Comparison of ENCODE assay signal across 20 cellular contexts in genomic region chr11:19772480-19772879, GRCh38. TPM values are rescaled to one million over a fixed set of nuclear protein-coding genes. Genes with fewer than 3 reads are reported as not detected.
DNase-seq lines count a peak whose midpoint lies in the region; ATAC-seq and TF ChIP-seq lines count a peak whose summit lies in the region.
"Had no signal": no experiment of that assay in that cellular context is flagged by ENCODE, and none has a peak within 500 bp of the region (broad histone marks: within the 10 kb centered on the region; RNA-seq: fewer than 3 reads in every experiment).

No MANE protein-coding gene starts in this region.

- H3K4me2 ChIP-seq in GM23338 = peak overlapping the region; percentile 63
- no peak overlapping the region for H3K4me2 ChIP-seq in mesendoderm (ENCODE audit: low read length)
- H3K4me2 ChIP-seq: BLaER1 had no signal

- H3K79me2 ChIP-seq in GM23338 (replicated peaks; ENCODE audit: insufficient read depth) (peaks cover 2% of the 10 kb centered on the region), mesendoderm (ENCODE audit: control insufficient read depth, insufficient read depth, low read length) (no peaks in the 10 kb centered on the region)

- ATAC-seq in GM23338 (peak; percentile 80), WTC11 (peak; percentile 81)
- ATAC-seq in CD4-positive, alpha-beta T cell (ENCODE audit: poor library complexity) = no peak
- ATAC-seq: HepG2, PC-3, SK-N-SH treated with all-trans-retinoic acid at 6 μM for 48 hours had no signal

- POLR2A ChIA-PET in WTC11 (lab: Charles Lee) = interaction anchor here (1.1 kb wide), 1 partner anchor 45 kb away, joined by 4 read pairs; no protein-coding TSS in a partner anchor
- POLR2A ChIA-PET in CD4-positive, alpha-beta T cell (lab: Charles Lee) = no interaction called here

- H3K79me1 ChIP-seq in mesendoderm (ENCODE audit: low read length) = no peaks in the 10 kb centered on the region

- peak overlapping the region; percentile 87 for H3K27ac ChIP-seq in GM23338 (ENCODE audit: low read depth)
- H3K27ac ChIP-seq in mesendoderm (ENCODE audit: low read depth, low read length) = no peak overlapping the region
- H3K27ac ChIP-seq in CD4-positive, alpha-beta T cell (ENCODE audit: low read depth, low read length) = no peak overlapping the region
- H3K27ac ChIP-seq: BLaER1 had no signal

- peak overlapping the region; percentile 34 for H3K4me3 Mint-ChIP-seq in GM23338
- peak overlapping the region; percentile 7; the same call in 1 of the 2 replicates for H3K4me3 Mint-ChIP-seq in WTC11
- H3K4me3 Mint-ChIP-seq in CD4-positive, alpha-beta T cell = no peak overlapping the region
- no peak overlapping the region for H3K4me3 Mint-ChIP-seq in glutamatergic neuron (ENCODE audit: unreplicated experiment)
- H3K4me3 Mint-ChIP-seq: CD8-positive, alpha-beta memory T cell had no signal

- H2BK120ac ChIP-seq in mesendoderm (ENCODE audit: low read depth, low read length) = no peak overlapping the region

- no peak overlapping the region for H3K18ac ChIP-seq in mesendoderm (ENCODE audit: low read length)

- H3K4me3 ChIP-seq in GM23338 (peak overlapping the region; percentile 24; the same call in 1 of the 2 replicates), mesendoderm (ENCODE audit: low read length) (no peak overlapping the region)
- H3K4me3 ChIP-seq: BLaER1 had no signal

- TF ChIP-seq CTCF in GM23338 (conservative IDR thresholded peaks at IDR 0.05; ENCODE audit: low read depth in 2 of 2) (no peak), WTC11 (IDR thresholded peaks at IDR 0.05) (no peak), glutamatergic neuron (IDR thresholded peaks at IDR 0.05; ENCODE audit: partially characterized antibody, unreplicated experiment) (no peak)
- TF ChIP-seq CTCF in CD4-positive, alpha-beta T cell (IDR thresholded peaks at IDR 0.05) = no peak

- no peak overlapping the region for H3K23ac ChIP-seq in mesendoderm (ENCODE audit: low read length)

- intact Hi-C loops in CD4-positive, alpha-beta T cell (cut with DNase I, micrococcal nuclease) = no loop called here
- intact Hi-C loops in cardiac septum (cut with DNase I) = no loop called here

- H3K36me3 ChIP-seq in GM23338 (ENCODE audit: insufficient read depth) (no peaks in the 10 kb centered on the region), mesendoderm (ENCODE audit: control insufficient read depth, insufficient read depth, low read length) (no peaks in the 10 kb centered on the region)
- H3K36me3 ChIP-seq: BLaER1 had no signal

- H3K56ac ChIP-seq in mesendoderm (ENCODE audit: low read length) = no peak overlapping the region

- H4K5ac ChIP-seq in mesendoderm (ENCODE audit: low read length) = no peak overlapping the region

- H3K4me1 Mint-ChIP-seq in GM23338 = peaks cover 60% of the 10 kb centered on the region
- peaks cover 58% of the 10 kb centered on the region for H3K4me1 Mint-ChIP-seq in WTC11
- no peaks in the 10 kb centered on the region for H3K4me1 Mint-ChIP-seq in CD4-positive, alpha-beta T cell (ENCODE audit: low read depth)
- H3K4me1 Mint-ChIP-seq in glutamatergic neuron (ENCODE audit: low read depth, unreplicated experiment) = peaks cover 10% of the 10 kb centered on the region

- H3F3A ChIP-seq in GM23338 (replicated peaks; ENCODE audit: low read depth) = peaks cover 3% of the 10 kb centered on the region; the same call in 1 of the 2 replicates

- no peaks in the 10 kb centered on the region for H3K9me3 ChIP-seq in CD4-positive, alpha-beta T cell (ENCODE audit: control insufficient read depth, low read length)

- H3K27ac Mint-ChIP-seq in GM23338 (peak overlapping the region; percentile 87), WTC11 (peak overlapping the region; percentile 73), glutamatergic neuron (ENCODE audit: unreplicated experiment) (no peak overlapping the region)
- no peak overlapping the region for H3K27ac Mint-ChIP-seq in CD4-positive, alpha-beta T cell
- H3K27ac Mint-ChIP-seq: CD8-positive, alpha-beta memory T cell had no signal

- H3K4me1 ChIP-seq in GM23338 (ENCODE audit: insufficient read depth) (peaks cover 46% of the 10 kb centered on the region), mesendoderm (ENCODE audit: control insufficient read depth, low read depth, low read length) (peaks cover 9% of the 10 kb centered on the region)

- DNase-seq in GM23338 (ENCODE audit: low spot score) = peak; percentile 93
- DNase-seq in WTC11 (ENCODE audit: low spot score) = peak; percentile 65
- peak; percentile 94 for DNase-seq in iPS DF 4.7 (ENCODE audit: extremely low read depth, low spot score)
- peak; percentile 66 for DNase-seq in mesendoderm
- DNase-seq in CD4-positive, alpha-beta T cell = no peak
- no peak for DNase-seq in glutamatergic neuron
- no peak for DNase-seq in cardiac septum (ENCODE audit: low spot score)
- DNase-seq in activated CD4-positive, alpha-beta T cell treated with anti-CD3 and anti-CD28 coated beads, Interleukin-2, amount 50 U/mL, for 48 hours = no peak
- DNase-seq: CD8-positive, alpha-beta memory T cell; DMS79; KBM-7; NCI-H1105 treated with DMSO at 0.1 percent for 48 hours; NCI-H1694; NCI-H510A treated with DMSO at 0.1 percent for 48 hours; PC-3; RPMI8226; SIG-M5 had no signal

- H3K4ac ChIP-seq in mesendoderm (ENCODE audit: low read depth, low read length) = no peak overlapping the region

- no CpG with 5 or more reads among the region's 4 CpGs for WGBS in mesendoderm (ENCODE audit: extremely low coverage, insufficient coverage, low lambda C conversion rate)

- H3K9me2 ChIP-seq in GM23338 (ENCODE audit: insufficient read depth) = peaks cover 17% of the 10 kb centered on the region

- CTCF ChIA-PET in WTC11 (lab: Charles Lee) = interaction anchor here (1.0 to 1.4 kb wide), 6 partner anchors 9 to 215 kb away, joined by 3 to 4 read pairs (median 4); no protein-coding TSS in a partner anchor
- CTCF ChIA-PET in CD4-positive, alpha-beta T cell (lab: Charles Lee) = no interaction called here

- no peak overlapping the region for H2AFZ ChIP-seq in GM23338

- H3K27me3 ChIP-seq in GM23338 (ENCODE audit: insufficient read depth) = no peaks in the 10 kb centered on the region
- H3K27me3 ChIP-seq in mesendoderm (ENCODE audit: insufficient read depth, low read length, poor library complexity) = no peaks in the 10 kb centered on the region
- peaks cover 23% of the 10 kb centered on the region for H3K27me3 ChIP-seq in CD4-positive, alpha-beta T cell (ENCODE audit: control insufficient read depth, insufficient read depth, low read length)

- H2AK5ac ChIP-seq in mesendoderm (ENCODE audit: low read length) = no peak overlapping the region

- H4K20me1 ChIP-seq in GM23338 (replicated peaks; ENCODE audit: insufficient read depth) = no peaks in the 10 kb centered on the region

- no peak overlapping the region for H4K8ac ChIP-seq in mesendoderm (ENCODE audit: low read depth, low read length)

- peaks cover 4% of the 10 kb centered on the region; the same call in 2 of the 3 replicates for H3K36me3 Mint-ChIP-seq in GM23338 (ENCODE audit: low read depth)
- H3K36me3 Mint-ChIP-seq in WTC11 = peaks cover 4% of the 10 kb centered on the region; the same call in 1 of the 2 replicates
- no peaks in the 10 kb centered on the region for H3K36me3 Mint-ChIP-seq in CD4-positive, alpha-beta T cell (ENCODE audit: low read depth)
- H3K36me3 Mint-ChIP-seq in glutamatergic neuron (ENCODE audit: unreplicated experiment) = no peaks in the 10 kb centered on the region
- H3K36me3 Mint-ChIP-seq: CD8-positive, alpha-beta memory T cell had no signal

- H3K27me3 Mint-ChIP-seq in GM23338 (ENCODE audit: insufficient read depth, low read depth, poor library complexity) (peaks cover 27% of the 10 kb centered on the region), WTC11 (ENCODE audit: low read depth) (peaks cover 21% of the 10 kb centered on the region), glutamatergic neuron (ENCODE audit: unreplicated experiment) (peaks cover 26% of the 10 kb centered on the region)
- peaks cover 54% of the 10 kb centered on the region for H3K27me3 Mint-ChIP-seq in CD4-positive, alpha-beta T cell

- no peak overlapping the region for H2BK15ac ChIP-seq in mesendoderm (replicated peaks; ENCODE audit: low read depth)

- no peak overlapping the region for H2BK5ac ChIP-seq in mesendoderm (ENCODE audit: low read length)

- H3K9me3 Mint-ChIP-seq in GM23338 = no peaks in the 10 kb centered on the region
- H3K9me3 Mint-ChIP-seq in WTC11 = peaks cover 5% of the 10 kb centered on the region
- H3K9me3 Mint-ChIP-seq in CD4-positive, alpha-beta T cell = no peaks in the 10 kb centered on the region
- H3K9me3 Mint-ChIP-seq in glutamatergic neuron (ENCODE audit: unreplicated experiment) = peaks cover 13% of the 10 kb centered on the region

- no peak overlapping the region for H3K9ac ChIP-seq in mesendoderm (ENCODE audit: low read length)
- H3K9ac ChIP-seq: BLaER1 had no signal

TF ChIP-seq in GM23338, 12 proteins besides CTCF, POLR2A, EP300 and RAD21 (continues in another document):
- TF ChIP-seq ETS1 (IDR thresholded peaks at IDR 0.05) (no peak), POLR2AphosphoS5 (IDR thresholded peaks at IDR 0.05; ENCODE audit: low read depth) (peak; percentile 33; the same call in 1 of the 2 replicates)

TF ChIP-seq in WTC11, 78 proteins besides CTCF, POLR2A, EP300 and RAD21 (continues in another document):
- TF ChIP-seq ZNF396 (CRISPR knock-in tag; IDR thresholded peaks at IDR 0.05; ENCODE audit: borderline replicate concordance) = no peak
- no peak; the same call in 1 of the 2 replicates for TF ChIP-seq FOXP4 (CRISPR knock-in tag; IDR thresholded peaks at IDR 0.05)
- TF ChIP-seq SMAD4 (CRISPR knock-in tag; IDR thresholded peaks at IDR 0.05) = no peak
- TF ChIP-seq NR2C2 (CRISPR knock-in tag; IDR thresholded peaks at IDR 0.05) = no peak
- TF ChIP-seq IRF2 (CRISPR knock-in tag; IDR thresholded peaks at IDR 0.05; ENCODE audit: borderline replicate concordance, low read depth) = no peak

RNA-seq across cellular contexts. Expression of gene NAV2, which starts 59.8 kb away (rescaled TPM):
- 42.3 and 45.0 TPM in 2 replicates for total RNA-seq in GM23338 (2014; rRNA removed; shearing (Covaris generic))
- polyA plus RNA-seq in GM23338 (2016; fragmentation: Nextera tagmentation; extraction: Ambion mirVana) = 23.4 and 26.0 TPM in 2 replicates
- total RNA-seq in WTC11 (2021) = 41.8 to 44.5 TPM (median 42.8 TPM) in 3 replicates
- polyA plus RNA-seq in mesendoderm (2013, experiment 1 of 2) = 41.5 TPM
- 43.4 TPM for polyA plus RNA-seq in mesendoderm (2013, experiment 2 of 2)
- total RNA-seq in CD4-positive, alpha-beta T cell = under 1 TPM; 0.55 to 0.64 TPM
- total RNA-seq in glutamatergic neuron (ENCODE audit: unreplicated experiment) = 117 TPM
- 50.8 TPM for total RNA-seq in cardiac septum

Comparison
In these comparisons a context has a peak if more than half of its experiments do, and no peak if none do; other contexts are left out.
1. DNase-seq: peak in GM23338 (single experiment), WTC11 (single experiment), iPS DF 4.7 (single experiment) and mesendoderm (single experiment); none in CD4-positive, alpha-beta T cell (0 of 10), glutamatergic neuron (single experiment), cardiac septum (single experiment) and activated CD4-positive, alpha-beta T cell treated with anti-CD3 and anti-CD28 coated beads, Interleukin-2, amount 50 U/mL, for 48 hours (0 of 2).
2. H3K27ac Mint-ChIP-seq: peak in GM23338 (single experiment) and WTC11 (single experiment); none in CD4-positive, alpha-beta T cell (single experiment) and glutamatergic neuron (single experiment).
3. H3K4me3 Mint-ChIP-seq: peak in GM23338 (single experiment) and WTC11 (single experiment); none in CD4-positive, alpha-beta T cell (single experiment) and glutamatergic neuron (single experiment).
4. RNA of gene NAV2, which starts 59.8 kb away (total RNA-seq): 117 TPM in glutamatergic neuron (single experiment), 50.8 TPM in cardiac septum (single experiment), 42.3 to 45.0 TPM in GM23338 and 41.8 to 44.5 TPM in WTC11; 0.55 to 0.64 TPM in CD4-positive, alpha-beta T cell; every median in the first group is over 10 times any median in the second.